Comparison of ENCODE assay signal across 35 cellular contexts in genomic region chr13:49481788-49482187, GRCh38. TPM values are rescaled to one million over a fixed set of nuclear protein-coding genes. Genes with fewer than 3 reads are reported as not detected.
"Had no signal": no experiment of that assay in that cellular context is flagged by ENCODE, and none has a peak within 500 bp of the region (broad histone marks: within the 10 kb centered on the region; RNA-seq: fewer than 3 reads in every experiment).

No MANE protein-coding gene starts in this region.

- H3K27me3 ChIP-seq: adrenal gland, body of pancreas, breast epithelium, Peyer's patch, SJCRH30 had no signal

- DNase-seq: activated CD4-positive, alpha-beta memory T cell treated with anti-CD3 and anti-CD28 coated beads for 36 hours; activated CD4-positive, alpha-beta T cell treated with anti-CD3 and anti-CD28 coated beads for 4 hours; activated CD4-positive, alpha-beta T cell treated with anti-CD3 and anti-CD28 coated beads, Interleukin-2, amount 50 U/mL, for 1 hour; activated CD8-positive, alpha-beta memory T cell treated with anti-CD3 and anti-CD28 coated beads, Interleukin-2, amount 50 U/mL, for 4 hours; activated effector memory CD4-positive, alpha-beta T cell treated with Interleukin-2 at 50 U/mL for 16 hours; activated naive CD4-positive, alpha-beta T cell; activated naive CD4-positive, alpha-beta T cell treated with anti-CD3 and anti-CD28 coated beads, Interleukin-2, amount 50 U/mL, for 16 hours; activated naive CD8-positive, alpha-beta T cell treated with anti-CD3 and anti-CD28 coated beads, Interleukin-2, amount 10 ng/mL, durations not matched to agents 7 days and 5 days; activated T-cell treated with anti-CD3 and anti-CD28 coated beads for 4 hours; activated T-cell treated with anti-CD3 and anti-CD28 coated beads, Interleukin-2, amount 50 U/mL, for 48 hours; adrenal gland; body of pancreas; caudate nucleus; cerebellar nuclear complex; NCI-H1092 treated with DMSO at 0.1 percent for 48 hours; NCI-H1417; NCI-H146; NCI-H187; NCI-H2029 treated with DMSO at 0.1 percent for 48 hours; NCI-H2107; NCI-H2171; NCI-H510A; NCI-H526; NCI-H748 treated with DMSO at 0.1 percent for 48 hours; NK-92 treated with Interleukin-12 subunit alpha and Interleukin-12 subunit beta, amount 100 ng/mL, for 24 hours; PC-3; Peyer's patch; RPMI8226; SHP77; SJCRH30 had no signal

- H3K4me1 ChIP-seq: body of pancreas, breast epithelium, Peyer's patch, SJCRH30 had no signal

- H3K9me3 Mint-ChIP-seq: activated CD4-positive, alpha-beta memory T cell treated with anti-CD3 and anti-CD28 coated beads for 36 hours; activated naive CD8-positive, alpha-beta T cell treated with anti-CD3 and anti-CD28 coated beads, Interleukin-2, amount 10 ng/mL, durations not matched to agents 7 days and 5 days; WTC11 had no signal

- H3K4me1 Mint-ChIP-seq: activated naive CD8-positive, alpha-beta T cell treated with anti-CD3 and anti-CD28 coated beads, Interleukin-2, amount 10 ng/mL, durations not matched to agents 7 days and 5 days; WTC11 had no signal

- H3K27ac Mint-ChIP-seq: activated CD4-positive, alpha-beta memory T cell treated with anti-CD3 and anti-CD28 coated beads for 36 hours; activated naive CD8-positive, alpha-beta T cell treated with anti-CD3 and anti-CD28 coated beads, Interleukin-2, amount 10 ng/mL, durations not matched to agents 7 days and 5 days; WTC11 had no signal

- H3K9me3 ChIP-seq: adrenal gland, body of pancreas, breast epithelium, Peyer's patch, SJCRH30 had no signal

- H3K27ac ChIP-seq: body of pancreas, breast epithelium, KMS-11, Peyer's patch, SJCRH30, SK-N-MC had no signal

- H3K27me3 Mint-ChIP-seq: activated CD4-positive, alpha-beta memory T cell treated with anti-CD3 and anti-CD28 coated beads for 36 hours; activated naive CD8-positive, alpha-beta T cell treated with anti-CD3 and anti-CD28 coated beads, Interleukin-2, amount 10 ng/mL, durations not matched to agents 7 days and 5 days had no signal

- ATAC-seq: activated CD4-positive, CD25-positive, alpha-beta regulatory T cell treated with anti-CD3 and anti-CD28 coated beads, Interleukin-2, amount 50 U/mL, for 24 hours; body of pancreas; PC-3; WTC11 had no signal

- H3K4me3 ChIP-seq: adrenal gland, body of pancreas, breast epithelium, Peyer's patch, SJCRH30, SK-N-MC had no signal

- H3K9ac ChIP-seq: KMS-11 had no signal

- H3K4me3 Mint-ChIP-seq: activated CD4-positive, alpha-beta memory T cell treated with anti-CD3 and anti-CD28 coated beads for 36 hours; activated naive CD8-positive, alpha-beta T cell treated with anti-CD3 and anti-CD28 coated beads, Interleukin-2, amount 10 ng/mL, durations not matched to agents 7 days and 5 days; WTC11 had no signal

- H3K4me2 ChIP-seq: KMS-11 had no signal

RNA-seq across cellular contexts. Expression of gene PHF11, which starts 14.0 kb away (rescaled TPM):
- total RNA-seq: SJCRH30 had no signal
